In the genomic region with DNA sequence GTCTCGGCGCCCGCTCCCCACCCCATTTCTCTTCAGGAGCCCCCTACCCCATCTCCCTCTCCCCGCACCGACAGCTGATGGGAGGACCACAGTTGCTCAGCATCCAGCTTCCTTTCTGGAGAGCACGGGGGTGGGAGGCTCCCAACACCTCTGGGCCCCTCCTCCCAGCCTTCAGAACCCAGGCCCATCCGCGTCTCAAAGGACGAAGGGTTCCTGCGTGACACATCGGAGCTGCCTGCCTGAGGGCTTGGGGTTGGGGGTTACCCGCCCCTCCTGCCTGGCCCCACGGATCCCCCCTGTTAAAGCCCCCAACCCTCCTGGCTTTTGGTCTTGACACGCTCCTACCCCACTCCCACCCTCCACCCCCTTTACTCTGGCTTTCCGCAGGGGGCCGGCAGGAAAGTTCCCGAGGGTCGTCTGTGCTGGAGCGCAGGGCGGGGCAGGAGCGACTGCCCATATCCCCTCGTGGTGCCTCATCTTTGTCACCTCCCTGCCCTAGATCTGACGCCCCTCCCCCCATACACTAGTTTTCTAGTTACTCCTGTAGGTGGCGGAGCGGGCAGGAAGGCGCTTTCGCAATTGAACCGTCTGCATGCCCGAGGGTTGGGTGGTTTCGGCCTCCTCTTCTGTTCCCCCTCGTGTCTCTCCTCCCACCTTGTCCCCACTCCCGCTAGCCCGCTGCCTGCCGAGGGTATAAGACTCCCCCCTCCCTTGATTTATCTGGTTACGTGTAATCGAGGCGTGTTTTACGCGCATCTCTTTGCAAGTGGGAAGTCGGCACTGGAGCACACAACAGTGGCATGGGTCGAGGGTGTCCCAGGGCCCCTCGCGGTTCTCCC, we compare ENCODE assay signal across 8 cellular contexts. TPM values are rescaled to one million over a fixed set of nuclear protein-coding genes. Genes with fewer than 3 reads are reported as not detected.
DNase-seq lines count a peak whose midpoint lies in the region; ATAC-seq, FAIRE-seq and TF ChIP-seq lines count a peak whose summit lies in the region.

No MANE protein-coding gene starts in this region.

- H3K36me3 ChIP-seq in right lobe of liver, result peaks cover 0 to 7% (median 0%) of the 10 kb centered on the region in 4 donors

- CTCF ChIA-PET in A549 (lab: Yijun Ruan, JAX), result interaction anchor here (0.6 to 3.2 kb wide), 50 partner anchors 8 to 586 kb away, joined by 3 to 45 read pairs (median 4); a partner anchor contains a TSS

- POLR2A ChIA-PET in A549 (lab: Yijun Ruan, JAX), result interaction anchor here (1.0 to 2.0 kb wide), 2 partner anchors 113 to 118 kb away, joined by 3 to 5 read pairs; no protein-coding TSS in a partner anchor

- ATAC-seq in A549, result peak; percentile 62 to 74; a peak in 5 of 6 replicates
- peak; percentile 44 for ATAC-seq in GM18868 (IDR thresholded peaks at IDR 0.05; ENCODE audit: unreplicated experiment)
- peak; percentile 64 to 75 (median 70) for ATAC-seq in right lobe of liver

- peak overlapping the region; percentile 100 for H3K4me2 ChIP-seq in A549

- TF ChIP-seq POLR2A in A549 (IDR thresholded peaks at IDR 0.05; ENCODE audit: low read length) (no peak), right lobe of liver (IDR thresholded peaks at IDR 0.05) (no peak)

- H3K27ac ChIP-seq in A549 (peak overlapping the region; percentile 99), dorsolateral prefrontal cortex (peak overlapping the region in 55 of 59 donors; percentile 73 to 98 (median 88)), right lobe of liver (peak overlapping the region; percentile 71 to 90 (median 72))

- peak; percentile 44 for TF ChIP-seq CTCF in A549 (IDR thresholded peaks at IDR 0.05)
- TF ChIP-seq CTCF in dorsolateral prefrontal cortex (IDR thresholded peaks at IDR 0.05 in 54 of 56, conservative IDR thresholded peaks at IDR 0.05 in 2 of 56; ENCODE audit: low read depth in 1 of 56, partially characterized antibody in 56 of 56), result peak in 44 of 56 donors; percentile 9 to 58 (median 40)
- TF ChIP-seq CTCF in right lobe of liver (IDR thresholded peaks at IDR 0.05), result peak; percentile 43 to 55 (median 50)

- FAIRE-seq in A549 (lab: Jason Lieb, UNC), result no peak

- no peak for TF ChIP-seq EP300 in A549 (IDR thresholded peaks at IDR 0.05)

- TF ChIP-seq RAD21 in A549 (conservative IDR thresholded peaks at IDR 0.05 in 1 of 2, IDR thresholded peaks at IDR 0.05 in 1 of 2), result 0 out of 5 replicates have a peak, but pooled peaks of 1 of the 2 experiments have one; percentile 22

- intact Hi-C loops in dorsolateral prefrontal cortex (cut with DNase I) (loop anchor here (2.0 to 10.0 kb wide), 9 partner anchors 29 to 579 kb away; a partner anchor contains a TSS), right lobe of liver (cut with DNase I) (loop anchor here (10.0 kb wide), 1 partner anchor 113 kb away; no protein-coding TSS in a partner anchor)

- peak overlapping the region; percentile 99 for H3K4me3 ChIP-seq in A549
- peak overlapping the region; percentile 71 to 100 (median 98) for H3K4me3 ChIP-seq in dorsolateral prefrontal cortex
- peak overlapping the region; percentile 72 to 89 (median 89) for H3K4me3 ChIP-seq in right lobe of liver

- 27% methylated on average over 35 of the region's 43 CpGs for WGBS in A549 (ENCODE audit: missing lambda C conversion rate)
- 11% methylated on average over 36 of the region's 43 CpGs for WGBS in right lobe of liver (ENCODE audit: insufficient coverage, low coverage, low lambda C conversion rate, missing lambda C conversion rate)

- H3K27me3 ChIP-seq in dorsolateral prefrontal cortex, result peaks cover 0 to 8% (median 0%) of the 10 kb centered on the region in 45 donors
- H3K27me3 ChIP-seq in right lobe of liver, result no peaks in the 10 kb centered on the region

- DNase-seq in A549 (ENCODE audit: low read depth in 1 of 2, low spot score in 1 of 2) (peak; percentile 77 to 79), NCI-H510A (lab: John Stamatoyannopoulos, UW) (peak; percentile 45), dorsolateral prefrontal cortex (peak; percentile 31 to 82 (median 75)), right lobe of liver (peak; percentile 83 to 88 (median 86)), NCI-H1417 treated with DMSO at 0.1 percent for 48 hours (lab: John Stamatoyannopoulos, UW) (no peak)
- DNase-seq in activated CD4-positive, alpha-beta T cell treated with anti-CD3 and anti-CD28 coated beads, Interleukin-2, amount 50 U/mL, for 48 hours, result peak; percentile 85 to 91
- DNase-seq in stimulated activated CD4-positive, alpha-beta T cell treated with anti-CD3 and anti-CD28 coated beads, Interleukin-2, amount 100 ng/mL, for 48 hours, result peak; percentile 83 to 88

- peaks cover 10% of the 10 kb centered on the region; the same call in 2 of the 3 replicates for H3K4me1 ChIP-seq in A549
- peaks cover 0 to 10% (median 4%) of the 10 kb centered on the region in 4 donors for H3K4me1 ChIP-seq in right lobe of liver

- H3K9me3 ChIP-seq in A549 (no peaks in the 10 kb centered on the region), right lobe of liver (no peaks in the 10 kb centered on the region)

TF ChIP-seq in A549, 52 proteins besides CTCF, POLR2A, EP300 and RAD21 (continues in another document):
- TF ChIP-seq, protein P1, sequence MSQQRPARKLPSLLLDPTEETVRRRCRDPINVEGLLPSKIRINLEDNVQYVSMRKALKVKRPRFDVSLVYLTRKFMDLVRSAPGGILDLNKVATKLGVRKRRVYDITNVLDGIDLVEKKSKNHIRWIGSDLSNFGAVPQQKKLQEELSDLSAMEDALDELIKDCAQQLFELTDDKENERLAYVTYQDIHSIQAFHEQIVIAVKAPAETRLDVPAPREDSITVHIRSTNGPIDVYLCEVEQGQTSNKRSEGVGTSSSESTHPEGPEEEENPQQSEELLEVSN (IDR thresholded peaks at IDR 0.05; ENCODE audit: borderline replicate concordance, low read depth), result no peak
- TF ChIP-seq CHD4 (IDR thresholded peaks at IDR 0.05; ENCODE audit: borderline replicate concordance), result no peak
- TF ChIP-seq HOXB5 (CRISPR knock-in tag; IDR thresholded peaks at IDR 0.05), result no peak
- no peak for TF ChIP-seq NFE2L2 (conservative IDR thresholded peaks at IDR 0.05; ENCODE audit: low read length)
- no peak for TF ChIP-seq POLR2AphosphoS2 (conservative IDR thresholded peaks at IDR 0.05; ENCODE audit: low read length)
- TF ChIP-seq, protein P2, sequence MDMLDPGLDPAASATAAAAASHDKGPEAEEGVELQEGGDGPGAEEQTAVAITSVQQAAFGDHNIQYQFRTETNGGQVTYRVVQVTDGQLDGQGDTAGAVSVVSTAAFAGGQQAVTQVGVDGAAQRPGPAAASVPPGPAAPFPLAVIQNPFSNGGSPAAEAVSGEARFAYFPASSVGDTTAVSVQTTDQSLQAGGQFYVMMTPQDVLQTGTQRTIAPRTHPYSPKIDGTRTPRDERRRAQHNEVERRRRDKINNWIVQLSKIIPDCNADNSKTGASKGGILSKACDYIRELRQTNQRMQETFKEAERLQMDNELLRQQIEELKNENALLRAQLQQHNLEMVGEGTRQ (IDR thresholded peaks at IDR 0.05), result no peak
- TF ChIP-seq RFX5 (IDR thresholded peaks at IDR 0.05), result no peak
- TF ChIP-seq, protein P3, sequence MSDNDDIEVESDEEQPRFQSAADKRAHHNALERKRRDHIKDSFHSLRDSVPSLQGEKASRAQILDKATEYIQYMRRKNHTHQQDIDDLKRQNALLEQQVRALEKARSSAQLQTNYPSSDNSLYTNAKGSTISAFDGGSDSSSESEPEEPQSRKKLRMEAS (IDR thresholded peaks at IDR 0.05), result peak; percentile 47
- no peak for TF ChIP-seq NR3C1 (IDR thresholded peaks at IDR 0.05)

RNA-seq across cellular contexts. Expression of a gene that starts 0.9 kb away (rescaled TPM):
- polyA plus RNA-seq in A549 (2011; rRNA removed), result 23.8 and 31.6 TPM in 2 replicates
- 85.4 and 117 TPM in 2 replicates for polyA plus RNA-seq in A549 (2012; cell fraction: cytosol; rRNA removed)
- 33.9 and 87.2 TPM in 2 replicates for polyA plus RNA-seq in A549 (2012; cell fraction: nucleus; rRNA removed)
- 50.9 to 60.8 TPM (median 59.8 TPM) in 3 replicates for polyA plus RNA-seq in A549 (2017; fragmentation: RNase III; extraction: RNeasy Plus Mini Kit Qiagen cat#74134 plus additional on column Dnase treatment)
- 11.0 and 14.7 TPM in 2 replicates for polyA minus RNA-seq in A549 (2011; rRNA and poly(A)+ RNA removed)
- total RNA-seq in dorsolateral prefrontal cortex, result 100 to 1,000 TPM in 61 of 120 experiments, 10 to 100 TPM in 59; 59.2 to 143 (median 100) TPM
- 10 to 100 TPM; 41.7 to 66.5 (median 52.0) TPM for total RNA-seq in right lobe of liver

RNA-seq across cellular contexts. Expression of a gene that starts 4.7 kb away (rescaled TPM):
- 0.05 and 0.17 TPM in 2 replicates for polyA plus RNA-seq in A549 (2011; rRNA removed)
- polyA plus RNA-seq in A549 (2012; cell fraction: cytosol; rRNA removed), result not detected in 2 replicates
- polyA plus RNA-seq in A549 (2012; cell fraction: nucleus; rRNA removed), result not detected in 2 replicates
- not detected in 3 replicates for polyA plus RNA-seq in A549 (2017; fragmentation: RNase III; extraction: RNeasy Plus Mini Kit Qiagen cat#74134 plus additional on column Dnase treatment)
- not detected in 2 replicates for polyA minus RNA-seq in A549 (2011; rRNA and poly(A)+ RNA removed)
- total RNA-seq in dorsolateral prefrontal cortex, result 1 to 10 TPM in 21 of 120 experiments, under 1 TPM in 27, not detected in 72; 0.29 to 4.7 (median 0.81) TPM
- total RNA-seq in right lobe of liver, result under 1 TPM; 0.11 to 0.86 (median 0.34) TPM

RNA-seq across cellular contexts. Expression of a gene that starts 12.7 kb away (rescaled TPM):
- not detected in 2 replicates for polyA plus RNA-seq in A549 (2011; rRNA removed)
- not detected in 2 replicates for polyA plus RNA-seq in A549 (2012; cell fraction: cytosol; rRNA removed)
- polyA plus RNA-seq in A549 (2012; cell fraction: nucleus; rRNA removed), result not detected in 2 replicates
- not detected in 3 replicates for polyA plus RNA-seq in A549 (2017; fragmentation: RNase III; extraction: RNeasy Plus Mini Kit Qiagen cat#74134 plus additional on column Dnase treatment)
- polyA minus RNA-seq in A549 (2011; rRNA and poly(A)+ RNA removed), result not detected in 2 replicates
- 1 to 10 TPM in 9 of 120 experiments, not detected in 111; 1.1 to 3.3 (median 1.7) TPM for total RNA-seq in dorsolateral prefrontal cortex
- total RNA-seq in right lobe of liver, result 1 to 10 TPM in 1 of 6 experiments, under 1 TPM in 1, not detected in 4; 0.63 to 2.4 TPM

RNA-seq across cellular contexts. Expression of a gene that starts 20.4 kb away (rescaled TPM):
- polyA plus RNA-seq in A549 (2011; rRNA removed) (not detected in 2 replicates), A549 (2017; fragmentation: RNase III; extraction: RNeasy Plus Mini Kit Qiagen cat#74134 plus additional on column Dnase treatment) (not detected in 3 replicates)
- polyA plus RNA-seq in A549 (2012; cell fraction: cytosol; rRNA removed), result not detected in 2 replicates
- not detected in 2 replicates for polyA plus RNA-seq in A549 (2012; cell fraction: nucleus; rRNA removed)
- not detected in 2 replicates for polyA minus RNA-seq in A549 (2011; rRNA and poly(A)+ RNA removed)
- total RNA-seq in dorsolateral prefrontal cortex (1 to 10 TPM in 1 of 120 experiments, under 1 TPM in 13, not detected in 106; 0.29 to 1.2 (median 0.61) TPM), right lobe of liver (under 1 TPM in 2 of 6 experiments, not detected in 4; 0.18 to 0.29 TPM)

RNA-seq across cellular contexts. Expression of a gene that starts 44.6 kb away (rescaled TPM):
- 44.4 and 47.2 TPM in 2 replicates for polyA plus RNA-seq in A549 (2011; rRNA removed)
- 57.5 and 63.0 TPM in 2 replicates for polyA plus RNA-seq in A549 (2012; cell fraction: cytosol; rRNA removed)
- 163 and 178 TPM in 2 replicates for polyA plus RNA-seq in A549 (2012; cell fraction: nucleus; rRNA removed)
- polyA plus RNA-seq in A549 (2017; fragmentation: RNase III; extraction: RNeasy Plus Mini Kit Qiagen cat#74134 plus additional on column Dnase treatment), result 39.4 to 47.6 TPM (median 41.4 TPM) in 3 replicates
- polyA minus RNA-seq in A549 (2011; rRNA and poly(A)+ RNA removed), result 129 and 144 TPM in 2 replicates
- total RNA-seq in dorsolateral prefrontal cortex, result 10 to 100 TPM in 97 of 120 experiments, 1 to 10 TPM in 23; 4.3 to 32.5 (median 14.6) TPM
- total RNA-seq in right lobe of liver, result 10 to 100 TPM; 27.5 to 45.7 (median 39.1) TPM
